ENCODE assay signal across 8 cellular contexts in the genomic region with DNA sequence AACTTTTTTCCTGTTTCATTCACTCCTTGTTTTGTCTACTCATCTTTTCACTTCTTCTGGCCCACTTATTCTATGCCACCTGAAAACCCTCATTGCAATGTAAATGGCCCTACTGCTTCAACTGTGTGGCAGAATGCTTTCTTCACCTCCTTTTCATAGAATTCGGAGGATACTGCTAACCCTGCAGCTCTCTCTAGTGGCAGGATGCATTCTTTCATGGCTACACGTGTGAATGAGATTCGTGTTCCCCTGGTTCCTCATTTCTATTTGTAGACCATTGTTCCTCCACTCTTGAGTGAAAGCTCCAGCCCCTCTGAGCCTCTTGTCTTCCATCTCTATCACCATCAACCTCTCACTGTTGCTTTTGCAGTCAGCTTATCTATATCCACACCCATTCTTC. TPM values are rescaled to one million over a fixed set of nuclear protein-coding genes. Genes with fewer than 3 reads are reported as not detected.
DNase-seq lines count a peak whose midpoint lies in the region; ATAC-seq and TF ChIP-seq lines count a peak whose summit lies in the region.

No MANE protein-coding gene starts in this region.

- no peaks in the 10 kb centered on the region for H3K27me3 ChIP-seq in BJ (ENCODE audit: control insufficient read depth, insufficient read depth, low read length)

- peak; percentile 79 for TF ChIP-seq CTCF in BJ (IDR thresholded peaks at IDR 0.05; ENCODE audit: insufficient read depth, low read depth, low read length)

- no peak overlapping the region for H3K4me3 ChIP-seq in BJ (ENCODE audit: low read depth, low read length)

- DNase-seq in BJ (ENCODE audit: low read depth) (no peak), SKM-1 treated with dmso at 0.1 percent for 144 hours (lab: John Stamatoyannopoulos, UW; ENCODE audit: unreplicated experiment) (peak; percentile 47), iPS-NIHi11 (ENCODE audit: low spot score) (peak; percentile 56), mucosa of gallbladder (ENCODE audit: low spot score) (no peak), NCI-H1048 (lab: John Stamatoyannopoulos, UW) (no peak)
- no peak for DNase-seq in effector CD4-positive, alpha-beta T cell

- ATAC-seq in HG02885 (IDR thresholded peaks at IDR 0.05; ENCODE audit: poor library complexity, unreplicated experiment) (peak; percentile 40), HG02798 (IDR thresholded peaks at IDR 0.05; ENCODE audit: poor library complexity, unreplicated experiment) (no peak)

- CTCF ChIA-PET in BJ (lab: Yijun Ruan, JAX) = interaction anchor here (0.6 to 7.7 kb wide), 17 partner anchors 9 to 127 kb away, joined by 3 to 81 read pairs (median 5); no protein-coding TSS in a partner anchor

- POLR2A ChIA-PET in BJ (lab: Charles Lee) = no interaction called here

- no peaks in the 10 kb centered on the region for H3K36me3 ChIP-seq in BJ (ENCODE audit: control insufficient read depth, insufficient read depth, low read length)

RNA-seq across cellular contexts. Expression of gene CYP26C1, which starts 20.9 kb away (rescaled TPM):
- polyA plus RNA-seq in BJ (2011; rRNA removed) = 0.05 and 0.09 TPM in 2 replicates
- polyA minus RNA-seq in BJ (2011; rRNA and poly(A)+ RNA removed) = not detected in 2 replicates
- total RNA-seq in mucosa of gallbladder = 0.06 TPM

RNA-seq across cellular contexts. Expression of gene CYP26A1, which starts 34.0 kb away (rescaled TPM):
- polyA plus RNA-seq in BJ (2011; rRNA removed) = 0.06 TPM in 1 of 2 replicates, not detected in the other
- not detected in 2 replicates for polyA minus RNA-seq in BJ (2011; rRNA and poly(A)+ RNA removed)
- not detected for total RNA-seq in mucosa of gallbladder

Comparison
In these comparisons a context has a peak if more than half of its experiments do, and no peak if none do; other contexts are left out.
1. DNase-seq: peak in SKM-1 treated with dmso at 0.1 percent for 144 hours (single experiment) and iPS-NIHi11 (single experiment); none in BJ (single experiment), mucosa of gallbladder (single experiment), NCI-H1048 (single experiment) and effector CD4-positive, alpha-beta T cell (single experiment).